ENCODE assay signal across 25 cellular contexts in the genomic region with DNA sequence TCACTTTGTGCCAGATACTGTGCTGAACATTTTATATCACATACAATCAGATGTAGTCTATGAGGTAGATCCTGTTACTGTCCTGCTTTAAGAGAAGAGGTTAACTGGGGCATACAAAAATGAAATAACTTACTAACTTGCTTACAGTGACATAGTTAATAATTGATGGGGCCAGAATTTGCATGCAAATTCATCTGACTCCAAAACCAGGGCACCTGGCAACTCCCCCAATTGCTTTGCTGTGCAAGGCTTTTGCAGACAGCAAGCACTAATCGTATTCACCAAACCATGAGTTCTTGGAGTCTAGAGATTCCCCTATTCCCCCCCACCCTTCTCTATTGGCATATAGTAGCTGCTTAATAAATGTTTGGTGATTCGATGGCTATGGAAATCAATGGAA.
DNase-seq lines count a peak whose midpoint lies in the region; ATAC-seq and TF ChIP-seq lines count a peak whose summit lies in the region.
"Had no signal": no experiment of that assay in that cellular context is flagged by ENCODE, and none has a peak within 500 bp of the region (broad histone marks: within the 10 kb centered on the region; RNA-seq: fewer than 3 reads in every experiment).

No MANE protein-coding gene starts in this region.

- intact Hi-C loops in psoas muscle (cut with DNase I) = no loop called here

- H3K4me1 ChIP-seq in psoas muscle = no peaks in the 10 kb centered on the region
- H3K4me1 ChIP-seq in SJCRH30 = no peaks in the 10 kb centered on the region
- H3K4me1 ChIP-seq: Caco-2 had no signal

- TF ChIP-seq CTCF in psoas muscle (IDR thresholded peaks at IDR 0.05) = no peak

- ATAC-seq in GM19397 (IDR thresholded peaks at IDR 0.05; ENCODE audit: unreplicated experiment) (peak; percentile 63), HG03457 (IDR thresholded peaks at IDR 0.05; ENCODE audit: unreplicated experiment) (no peak), HG03135 (IDR thresholded peaks at IDR 0.05; ENCODE audit: unreplicated experiment) (no peak), psoas muscle (no peak)
- ATAC-seq: CD8-positive, alpha-beta T cell had no signal

- H3K36me3 ChIP-seq in psoas muscle (ENCODE audit: insufficient read depth in 1 of 2, low read depth in 1 of 2) (peaks cover 0 to 10% of the 10 kb centered on the region in 2 donors), SJCRH30 (no peaks in the 10 kb centered on the region)
- H3K36me3 ChIP-seq: Peyer's patch had no signal

- no peaks in the 10 kb centered on the region for H3K9me3 ChIP-seq in psoas muscle
- H3K9me3 ChIP-seq in SJCRH30 (replicated peaks) = no peaks in the 10 kb centered on the region
- H3K9me3 ChIP-seq: Caco-2, Peyer's patch, SK-N-SH had no signal

- H3K27ac ChIP-seq in psoas muscle (no peak overlapping the region), SJCRH30 (no peak overlapping the region)
- H3K27ac ChIP-seq: C4-2B, GM23248, Peyer's patch had no signal

- 84 to 93% (median 93%) methylated on average over 2 of the region's 2 CpGs for WGBS in psoas muscle, 3 donors

- H3K27me3 ChIP-seq in psoas muscle (ENCODE audit: insufficient read depth in 3 of 3, low read length in 2 of 3) (no peaks in the 10 kb centered on the region), SJCRH30 (no peaks in the 10 kb centered on the region)
- H3K27me3 ChIP-seq: Peyer's patch had no signal

- DNase-seq in NCI-H526 treated with DMSO at 0.1 percent for 48 hours (lab: John Stamatoyannopoulos, UW) (peak; percentile 42), cerebellar cortex (ENCODE audit: low spot score) (peak; percentile 52), psoas muscle (no peak), SJCRH30 (no peak)
- DNase-seq: Caco-2; CD8-positive, alpha-beta T cell; EL; GF-D8; GM23248; H7; IMR-90; KG1; NCI-H1092; NCI-H1436 treated with DMSO at 0.1 percent for 48 hours; NCI-H187 treated with DMSO at 0.1 percent for 48 hours; NCI-H774; NK-92 treated with Interleukin-12 subunit alpha and Interleukin-12 subunit beta, amount 100 ng/mL, for 24 hours; Peyer's patch; SIG-M5; SK-N-SH; SW 1271 had no signal

- H3K4me3 ChIP-seq in psoas muscle = no peak overlapping the region
- H3K4me3 ChIP-seq in SJCRH30 = no peak overlapping the region
- H3K4me3 ChIP-seq: GM23248, Peyer's patch had no signal

Comparison
In these comparisons a context has a peak if more than half of its experiments do, and no peak if none do; other contexts are left out.
1. DNase-seq: peak in NCI-H526 treated with DMSO at 0.1 percent for 48 hours (single experiment) and cerebellar cortex (single experiment); none in psoas muscle (0 of 2) and SJCRH30 (0 of 2).